ENCODE assay signal across 8 cellular contexts in the genomic region with DNA sequence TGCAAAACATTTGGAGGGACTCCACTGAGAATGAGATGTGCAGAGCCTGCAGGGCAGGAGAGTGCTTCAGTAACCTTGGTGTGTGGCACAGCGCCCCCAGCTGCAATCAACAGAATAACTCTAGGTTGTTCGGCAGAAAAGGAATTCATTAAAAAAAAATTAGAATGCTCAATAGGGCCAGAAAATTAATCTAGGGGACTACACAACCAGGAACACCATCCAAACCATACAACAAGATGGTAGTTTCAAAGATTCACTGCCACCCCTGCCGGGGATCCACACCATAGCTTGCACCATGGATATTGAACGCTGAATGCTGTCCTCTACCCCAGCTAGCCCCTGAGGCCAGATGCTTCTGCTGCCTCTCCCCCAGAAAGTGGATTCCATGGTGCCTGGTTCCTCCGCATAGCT. TPM values are rescaled to one million over a fixed set of nuclear protein-coding genes. Genes with fewer than 3 reads are reported as not detected.
DNase-seq lines count a peak whose midpoint lies in the region; ATAC-seq and TF ChIP-seq lines count a peak whose summit lies in the region.

No MANE protein-coding gene starts in this region.

- TF ChIP-seq EP300 in neural cell (conservative IDR thresholded peaks at IDR 0.05; ENCODE audit: poor library complexity, severe bottlenecking), result no peak

- no peak overlapping the region for H3K27ac ChIP-seq in neural cell (ENCODE audit: low read length)

- H3K27ac Mint-ChIP-seq in natural killer cell, result no peak overlapping the region
- no peak overlapping the region for H3K27ac Mint-ChIP-seq in natural killer cell treated with Interleukin-12 subunit alpha and Interleukin-12 subunit beta and Interleukin-15 and Interleukin-18, amount 100 ng/mL, for 72 hours
- no peak overlapping the region for H3K27ac Mint-ChIP-seq in stimulated activated memory B cell treated with anti-CD40 and anti-IgM and Interleukin-4, amounts not matched to agents 10 μg/mL and 1 μg/mL and 100 μg/mL, for 72 hours

- TF ChIP-seq CTCF in natural killer cell (IDR thresholded peaks at IDR 0.05) (peak; percentile 47), neural cell (IDR thresholded peaks at IDR 0.05; ENCODE audit: poor library complexity, severe bottlenecking) (peak; percentile 33)

- H3K36me3 ChIP-seq in neural cell (ENCODE audit: insufficient read depth, low read length), result no peaks in the 10 kb centered on the region

- H3K9me3 Mint-ChIP-seq in natural killer cell, result no peaks in the 10 kb centered on the region
- H3K9me3 Mint-ChIP-seq in natural killer cell treated with Interleukin-12 subunit alpha and Interleukin-12 subunit beta and Interleukin-15 and Interleukin-18, amount 100 ng/mL, for 72 hours, result peaks cover 3% of the 10 kb centered on the region
- H3K9me3 Mint-ChIP-seq in stimulated activated memory B cell treated with anti-CD40 and anti-IgM and Interleukin-4, amounts not matched to agents 10 μg/mL and 1 μg/mL and 100 μg/mL, for 72 hours, result no peaks in the 10 kb centered on the region

- no peak for DNase-seq in natural killer cell
- DNase-seq in natural killer cell treated with Interleukin-12 subunit alpha and Interleukin-12 subunit beta and Interleukin-15 and Interleukin-18, amount 100 ng/mL, for 72 hours (ENCODE audit: low spot score), result no peak
- DNase-seq in RPMI8226, result peak; percentile 47
- peak; percentile 54 for DNase-seq in ecto neural progenitor cell (ENCODE audit: low spot score)
- no peak for DNase-seq in activated CD4-positive, CD25-positive, alpha-beta regulatory T cell treated with anti-CD3 and anti-CD28 coated beads, Interleukin-2, amount 50 U/mL, for 72 hours

- no peak overlapping the region for H3K9ac ChIP-seq in neural cell (ENCODE audit: low read length)

- ATAC-seq in natural killer cell, result peak in 1 of 3 donors; percentile 57
- no peak for ATAC-seq in natural killer cell treated with Interleukin-12 subunit alpha and Interleukin-12 subunit beta and Interleukin-15 and Interleukin-18, amount 100 ng/mL, for 72 hours
- ATAC-seq in HG03039 (IDR thresholded peaks at IDR 0.05; ENCODE audit: unreplicated experiment), result peak; percentile 41
- ATAC-seq in stimulated activated memory B cell treated with anti-CD40 and anti-IgM and Interleukin-4, amounts not matched to agents 10 μg/mL and 1 μg/mL and 100 μg/mL, for 72 hours, result no peak

- H3K79me2 ChIP-seq in neural cell (replicated peaks; ENCODE audit: insufficient read depth, low read length), result no peaks in the 10 kb centered on the region

- H3K9me3 ChIP-seq in neural cell (ENCODE audit: low read length), result no peaks in the 10 kb centered on the region

- H3K4me1 Mint-ChIP-seq in natural killer cell, result peaks cover 0 to 10% of the 10 kb centered on the region in 2 donors
- H3K4me1 Mint-ChIP-seq in natural killer cell treated with Interleukin-12 subunit alpha and Interleukin-12 subunit beta and Interleukin-15 and Interleukin-18, amount 100 ng/mL, for 72 hours (ENCODE audit: low read depth in 2 of 2), result peaks cover 3 to 9% of the 10 kb centered on the region in 2 donors
- H3K4me1 Mint-ChIP-seq in stimulated activated memory B cell treated with anti-CD40 and anti-IgM and Interleukin-4, amounts not matched to agents 10 μg/mL and 1 μg/mL and 100 μg/mL, for 72 hours, result peaks cover 14% of the 10 kb centered on the region

- no peak overlapping the region for H3K4me3 ChIP-seq in neural cell (ENCODE audit: low read length)

- no peak for TF ChIP-seq RAD21 in neural cell (conservative IDR thresholded peaks at IDR 0.05)

- H3K36me3 Mint-ChIP-seq in natural killer cell, result no peaks in the 10 kb centered on the region
- H3K36me3 Mint-ChIP-seq in natural killer cell treated with Interleukin-12 subunit alpha and Interleukin-12 subunit beta and Interleukin-15 and Interleukin-18, amount 100 ng/mL, for 72 hours, result peaks cover 4% of the 10 kb centered on the region
- H3K36me3 Mint-ChIP-seq in stimulated activated memory B cell treated with anti-CD40 and anti-IgM and Interleukin-4, amounts not matched to agents 10 μg/mL and 1 μg/mL and 100 μg/mL, for 72 hours, result peaks cover 14% of the 10 kb centered on the region

- no peaks in the 10 kb centered on the region for H3K27me3 Mint-ChIP-seq in natural killer cell (ENCODE audit: low read depth in 2 of 2)
- peaks cover 0 to 4% of the 10 kb centered on the region in 2 donors for H3K27me3 Mint-ChIP-seq in natural killer cell treated with Interleukin-12 subunit alpha and Interleukin-12 subunit beta and Interleukin-15 and Interleukin-18, amount 100 ng/mL, for 72 hours
- H3K27me3 Mint-ChIP-seq in stimulated activated memory B cell treated with anti-CD40 and anti-IgM and Interleukin-4, amounts not matched to agents 10 μg/mL and 1 μg/mL and 100 μg/mL, for 72 hours, result no peaks in the 10 kb centered on the region

- H4K20me1 ChIP-seq in neural cell (ENCODE audit: insufficient read depth), result no peaks in the 10 kb centered on the region

- no peak overlapping the region for H3K4me2 ChIP-seq in neural cell (ENCODE audit: low read length)

- H3K27me3 ChIP-seq in neural cell (ENCODE audit: insufficient read depth, low read depth, low read length), result no peaks in the 10 kb centered on the region

- no peak overlapping the region for H3K4me3 Mint-ChIP-seq in natural killer cell
- no peak overlapping the region for H3K4me3 Mint-ChIP-seq in natural killer cell treated with Interleukin-12 subunit alpha and Interleukin-12 subunit beta and Interleukin-15 and Interleukin-18, amount 100 ng/mL, for 72 hours
- H3K4me3 Mint-ChIP-seq in stimulated activated memory B cell treated with anti-CD40 and anti-IgM and Interleukin-4, amounts not matched to agents 10 μg/mL and 1 μg/mL and 100 μg/mL, for 72 hours, result no peak overlapping the region

- intact Hi-C loops in natural killer cell (cut with micrococcal nuclease), result no loop called here

- H3K9me2 ChIP-seq in neural cell (ENCODE audit: insufficient read depth, low read length), result no peaks in the 10 kb centered on the region

- no peaks in the 10 kb centered on the region for H3F3A ChIP-seq in neural cell (ENCODE audit: insufficient read depth, low read length, poor library complexity, severe bottlenecking)

- no peak overlapping the region for H2AFZ ChIP-seq in neural cell (ENCODE audit: low read depth, low read length)

TF ChIP-seq in neural cell, 6 proteins besides CTCF, POLR2A, EP300 and RAD21:
- no peak for TF ChIP-seq EZH2 (IDR thresholded peaks at IDR 0.05; ENCODE audit: borderline replicate concordance, insufficient read depth, low read length, poor library complexity, severe bottlenecking)
- TF ChIP-seq POLR2AphosphoS5 (IDR thresholded peaks at IDR 0.05), result no peak
- no peak for TF ChIP-seq MXI1 (conservative IDR thresholded peaks at IDR 0.05; ENCODE audit: poor library complexity, severe bottlenecking)
- TF ChIP-seq REST (IDR thresholded peaks at IDR 0.05; ENCODE audit: borderline replicate concordance), result no peak
- TF ChIP-seq SMC3 (conservative IDR thresholded peaks at IDR 0.05; ENCODE audit: poor library complexity), result no peak
- TF ChIP-seq TAF1 (IDR thresholded peaks at IDR 0.05; ENCODE audit: low read depth), result no peak

RNA-seq across cellular contexts. Expression of gene THUMPD2, which starts 50.1 kb away (rescaled TPM):
- 10 to 100 TPM; 12.7 to 17.8 (median 13.4) TPM for total RNA-seq in natural killer cell
- total RNA-seq in natural killer cell treated with Interleukin-12 subunit alpha and Interleukin-12 subunit beta and Interleukin-15 and Interleukin-18, amount 100 ng/mL, for 72 hours, result 10 to 100 TPM in 1 of 2 donors, 1 to 10 TPM in 1; 9.9 to 26.1 TPM
- 20.0 and 24.7 TPM in 2 replicates for polyA plus RNA-seq in neural cell
- polyA minus RNA-seq in neural cell, result 12.2 and 13.8 TPM in 2 replicates

Comparison
In these comparisons a context has a peak if more than half of its experiments do, and no peak if none do; other contexts are left out.
1. DNase-seq: peak in RPMI8226 (single experiment) and ecto neural progenitor cell (single experiment); none in natural killer cell (single experiment), natural killer cell treated with Interleukin-12 subunit alpha and Interleukin-12 subunit beta and Interleukin-15 and Interleukin-18, amount 100 ng/mL, for 72 hours (single experiment) and activated CD4-positive, CD25-positive, alpha-beta regulatory T cell treated with anti-CD3 and anti-CD28 coated beads, Interleukin-2, amount 50 U/mL, for 72 hours (single experiment).